Comparison of ENCODE assay signal across 20 cellular contexts in genomic region chr1:38083541-38083940, GRCh38. TPM values are rescaled to one million over a fixed set of nuclear protein-coding genes. Genes with fewer than 3 reads are reported as not detected.
DNase-seq lines count a peak whose midpoint lies in the region; FAIRE-seq and TF ChIP-seq lines count a peak whose summit lies in the region.
"Had no signal": no experiment of that assay in that cellular context is flagged by ENCODE, and none has a peak within 500 bp of the region (broad histone marks: within the 10 kb centered on the region; RNA-seq: fewer than 3 reads in every experiment).

No MANE protein-coding gene starts in this region.

- no peak overlapping the region for H3K4me3 Mint-ChIP-seq in Calu3 (ENCODE audit: low read depth, unreplicated experiment)

- no peaks in the 10 kb centered on the region for H3K9me3 Mint-ChIP-seq in Calu3 (ENCODE audit: low read depth, unreplicated experiment)
- H3K9me3 Mint-ChIP-seq: activated naive CD4-positive, alpha-beta T cell treated with anti-CD3 and anti-CD28 coated beads, Interleukin-2, amount 50 U/mL, for 72 hours had no signal

- TF ChIP-seq POLR2A in H1 (IDR thresholded peaks at IDR 0.05; ENCODE audit: control extremely low read depth in 1 of 2, low read depth in 2 of 2, low read length in 2 of 2), result no peak

- H3K4me1 Mint-ChIP-seq in Calu3 (ENCODE audit: low read depth, unreplicated experiment), result no peaks in the 10 kb centered on the region

- no TSS peak for BruUV-seq in Calu3 (replicated peaks; lab: Mats Ljungman, UMichigan)

- H3K4me1 ChIP-seq in BE2C, result no peaks in the 10 kb centered on the region
- peaks cover 7 to 25% (median 14%) of the 10 kb centered on the region in 4 experiments for H3K4me1 ChIP-seq in H1 (replicated peaks in 1 of 4; ENCODE audit: control insufficient read depth in 3 of 4, insufficient read depth in 4 of 4, low read length in 3 of 4)
- H3K4me1 ChIP-seq: ascending aorta had no signal

- H3K9ac ChIP-seq in H1 (replicated peaks in 1 of 4; ENCODE audit: extremely low read depth in 1 of 4, low read depth in 3 of 4, low read length in 3 of 4), result peak overlapping the region in 1 of 4 experiments; percentile 19; a peak in 1 of 7 replicates

- H3K36me3 Mint-ChIP-seq in Calu3 (ENCODE audit: insufficient read depth, unreplicated experiment), result no peaks in the 10 kb centered on the region
- H3K36me3 Mint-ChIP-seq: activated naive CD4-positive, alpha-beta T cell treated with anti-CD3 and anti-CD28 coated beads, Interleukin-2, amount 50 U/mL, for 72 hours had no signal

- H3K36me3 ChIP-seq in BE2C (no peaks in the 10 kb centered on the region), H1 (ENCODE audit: control insufficient read depth in 2 of 4, insufficient read depth in 4 of 4, low read length in 3 of 4) (no peaks in the 10 kb centered on the region)
- H3K36me3 ChIP-seq: ascending aorta had no signal

- in situ Hi-C loops in GM13977 (cut with MboI; ENCODE audit: low pct_unique_long_range_greater_than_20kb, low sequenced_read_pairs, unreplicated experiment), result no loop called here

- 72% methylated on average over 7 of the region's 7 CpGs; no CpG with 5 or more reads in 1 of the 2 experiments for WGBS in H1 (ENCODE audit: extremely low coverage in 1 of 2, insufficient coverage in 1 of 2, insufficient read length in 1 of 2, insufficient replicate concordance in 2 of 2, low coverage in 1 of 2, low lambda C conversion rate in 2 of 2, missing lambda C conversion rate in 1 of 2), 2 experiments

- no peak overlapping the region for H3K56ac ChIP-seq in H1 (replicated peaks; ENCODE audit: insufficient read length, low read depth, low read length)

- no peak overlapping the region for H4K5ac ChIP-seq in H1 (ENCODE audit: insufficient read length, low read depth, low read length)

- no peak overlapping the region for H4K8ac ChIP-seq in H1 (ENCODE audit: extremely low read depth, insufficient read depth, low read length)

- H3K27ac Mint-ChIP-seq in Calu3 (ENCODE audit: unreplicated experiment), result no peak overlapping the region
- H3K27ac Mint-ChIP-seq: activated naive CD4-positive, alpha-beta T cell treated with anti-CD3 and anti-CD28 coated beads, Interleukin-2, amount 50 U/mL, for 72 hours had no signal

- intact Hi-C loops in Calu3 (cut with micrococcal nuclease; ENCODE audit: unreplicated experiment), result no loop called here

- POLR2A ChIA-PET in H1 (lab: Charles Lee; ENCODE audit: partially characterized antibody), result interaction anchor here (1.0 kb wide), 1 partner anchor 14 kb away, joined by 4 read pairs; no protein-coding TSS in a partner anchor

- no peak overlapping the region for H3K18ac ChIP-seq in H1 (ENCODE audit: extremely low read depth, low read length)

- no peaks in the 10 kb centered on the region; the same call in 1 of the 2 replicates for H3K79me1 ChIP-seq in H1 (ENCODE audit: low read depth, low read length)

- H2AK5ac ChIP-seq in H1 (ENCODE audit: low read depth, low read length), result no peak overlapping the region

- H2BK120ac ChIP-seq in H1 (replicated peaks; ENCODE audit: low read depth, low read length), result no peak overlapping the region

- H3K27ac ChIP-seq in H1 (ENCODE audit: low read depth, low read length), result no peak overlapping the region
- H3K27ac ChIP-seq: ascending aorta had no signal

- no peaks in the 10 kb centered on the region for H3K9me3 ChIP-seq in BE2C
- H3K9me3 ChIP-seq in H1 (ENCODE audit: insufficient read depth in 2 of 2, low read depth in 1 of 2, low read length in 1 of 2), result no peaks in the 10 kb centered on the region
- H3K9me3 ChIP-seq: ascending aorta had no signal

- CTCF ChIA-PET in H1 (lab: Charles Lee; ENCODE audit: partially characterized antibody) (interaction anchor here (0.5 to 6.4 kb wide), 7 partner anchors 11 to 462 kb away, joined by 3 to 39 read pairs (median 3); no protein-coding TSS in a partner anchor), Calu3 (lab: Charles Lee) (no interaction called here)

- TF ChIP-seq CTCF in BE2C (IDR thresholded peaks at IDR 0.05; ENCODE audit: low read depth, low read length) (no peak), H1 (IDR thresholded peaks at IDR 0.05; ENCODE audit: control extremely low read depth in 1 of 3, insufficient read depth in 1 of 3, low read depth in 1 of 3, low read length in 3 of 3) (no peak), GM13977 (IDR thresholded peaks at IDR 0.05; ENCODE audit: extremely low read depth, insufficient read depth, missing control alignments) (no peak), Calu3 (IDR thresholded peaks at IDR 0.05; ENCODE audit: unreplicated experiment) (no peak)

- H3K79me2 ChIP-seq in H1 (ENCODE audit: control insufficient read depth in 1 of 2, insufficient read depth in 2 of 2, low read length in 2 of 2), result no peaks in the 10 kb centered on the region; a peak in 1 of 4 replicates

- no peak for TF ChIP-seq EP300 in H1 (IDR thresholded peaks at IDR 0.05; ENCODE audit: borderline replicate concordance in 1 of 2, low read depth in 2 of 2, low read length in 2 of 2)

- no peak overlapping the region for H2BK15ac ChIP-seq in H1 (ENCODE audit: low read length)

- no peaks in the 10 kb centered on the region for H3K23me2 ChIP-seq in H1 (ENCODE audit: low read depth, low read length)

- no peak overlapping the region for H3K4me3 ChIP-seq in BE2C (ENCODE audit: low read depth, low read length)
- no peak overlapping the region for H3K4me3 ChIP-seq in H1 (ENCODE audit: extremely low read depth in 1 of 4, insufficient read depth in 2 of 4, low read depth in 3 of 4, low read length in 4 of 4)
- H3K4me3 ChIP-seq: ascending aorta, K562 had no signal

- H3K14ac ChIP-seq in H1 (ENCODE audit: insufficient read length), result no peak overlapping the region

- H2BK5ac ChIP-seq in H1 (ENCODE audit: low read depth, low read length), result no peak overlapping the region

- TF ChIP-seq RAD21 in H1 (IDR thresholded peaks at IDR 0.05 in 1 of 2, conservative IDR thresholded peaks at IDR 0.05 in 1 of 2; ENCODE audit: low read depth in 2 of 2, low read length in 2 of 2), result no peak

- H2BK12ac ChIP-seq in H1 (ENCODE audit: low read depth, low read length), result peak overlapping the region; percentile 1

- H2AFZ ChIP-seq in H1 (ENCODE audit: low read length), result no peak overlapping the region

- peaks cover 0 to 3% of the 10 kb centered on the region in 2 experiments for H4K20me1 ChIP-seq in H1 (replicated peaks in 1 of 2; ENCODE audit: control insufficient read depth in 1 of 2, insufficient read depth in 2 of 2, low read length in 2 of 2)

- peak overlapping the region in 1 of 2 experiments; percentile 19; a peak in 1 of 4 replicates for H3K4me2 ChIP-seq in H1 (ENCODE audit: insufficient read depth in 1 of 2, low read depth in 2 of 2, low read length in 2 of 2)

- no peak overlapping the region for H2BK20ac ChIP-seq in H1 (ENCODE audit: low read length)

- H3K4ac ChIP-seq in H1 (replicated peaks; ENCODE audit: insufficient read length, low read depth, low read length), result no peak overlapping the region

- H3K27me3 Mint-ChIP-seq in Calu3 (ENCODE audit: unreplicated experiment), result peaks cover 68% of the 10 kb centered on the region

- H3K27me3 ChIP-seq in BE2C (no peaks in the 10 kb centered on the region), H1 (replicated peaks in 1 of 4; ENCODE audit: control insufficient read depth in 3 of 4, extremely low read depth in 1 of 4, insufficient read depth in 3 of 4, low read length in 3 of 4) (no peaks in the 10 kb centered on the region; a peak in 1 of 7 replicates)
- H3K27me3 ChIP-seq: ascending aorta had no signal

- no peak overlapping the region for H3K23ac ChIP-seq in H1 (ENCODE audit: insufficient read length)

- DNase-seq in BE2C (peak; percentile 23), NCI-H1694 (lab: John Stamatoyannopoulos, UW) (peak; percentile 25), NCI-H526 (lab: John Stamatoyannopoulos, UW) (peak; percentile 72 to 94), H1 (ENCODE audit: low read depth in 1 of 2, low spot score in 2 of 2) (no peak), GM13977 (ENCODE audit: low spot score) (no peak), DMS153 treated with DMSO at 0.1 percent for 48 hours (lab: John Stamatoyannopoulos, UW; ENCODE audit: unreplicated experiment) (no peak), Calu3 (no peak), LoVo (ENCODE audit: low spot score) (no peak)
- DNase-seq: 8988T; cerebellar nuclear complex; effector CD4-positive, alpha-beta T cell; erythroblast; foreskin melanocyte; mammary epithelial cell; NCI-H226; occipital lobe had no signal

- no peak for FAIRE-seq in H1 (lab: Jason Lieb, UNC)
- FAIRE-seq: K562 had no signal

- no peak overlapping the region for H4K91ac ChIP-seq in H1 (replicated peaks; ENCODE audit: insufficient read length, low read length)

TF ChIP-seq in H1, 55 proteins besides CTCF, POLR2A, EP300 and RAD21:
- TF ChIP-seq RNF2 (IDR thresholded peaks at IDR 0.05; ENCODE audit: borderline replicate concordance, low read depth, low read length, missing control alignments, poor library complexity, severe bottlenecking), result no peak
- no peak for TF ChIP-seq YY1 (IDR thresholded peaks at IDR 0.05; ENCODE audit: low read depth, low read length)
- no peak for TF ChIP-seq EGR1 (IDR thresholded peaks at IDR 0.05; ENCODE audit: borderline replicate concordance, low read depth, low read length)
- TF ChIP-seq PHF8 (conservative IDR thresholded peaks at IDR 0.05; ENCODE audit: low read depth, low read length), result no peak
- no peak for TF ChIP-seq CHD1 (IDR thresholded peaks at IDR 0.05; ENCODE audit: low read depth, low read length)
- TF ChIP-seq CTBP2 (IDR thresholded peaks at IDR 0.05; ENCODE audit: borderline replicate concordance, insufficient read depth, insufficient read length, low read length), result no peak
- TF ChIP-seq SUZ12 (IDR thresholded peaks at IDR 0.05; ENCODE audit: low read length), result no peak
- no peak for TF ChIP-seq TBP (IDR thresholded peaks at IDR 0.05; ENCODE audit: low read depth, low read length)
- no peak for TF ChIP-seq RXRA (IDR thresholded peaks at IDR 0.05; ENCODE audit: insufficient read depth, low read depth, low read length)
- TF ChIP-seq KDM1A (IDR thresholded peaks at IDR 0.05; ENCODE audit: borderline replicate concordance, low read length), result no peak

RNA-seq across cellular contexts. Expression of gene POU3F1, which starts 36.9 kb away (rescaled TPM):
- polyA plus RNA-seq in BE2C (2012; ENCODE audit: insufficient read depth, insufficient read length, low read depth), result 0.91 TPM
- total RNA-seq in H1 (2021; fragmentation: NEBNext Ultra II Directional; extraction: Animal tissue kit (Norgen Biotek cat#: 25700)), result 10.8 and 11.6 TPM in 2 replicates
- 4.2 and 7.1 TPM in 2 replicates for polyA plus RNA-seq in H1 (2011; rRNA removed)
- 3.5 TPM for polyA plus RNA-seq in H1 (2011; cell fraction: cytosol; rRNA removed)
- 4.9 TPM for polyA plus RNA-seq in H1 (2011; cell fraction: nucleus; rRNA removed)
- 4.0 to 6.8 TPM (median 6.4 TPM) in 4 replicates for polyA plus RNA-seq in H1 (2012, experiment 1 of 2)
- 4.1 TPM for polyA plus RNA-seq in H1 (2012, experiment 2 of 2)
- polyA plus RNA-seq in H1 (2013, experiment 1 of 2), result 15.0 TPM
- polyA plus RNA-seq in H1 (2013, experiment 2 of 2), result 15.5 TPM
- 0.95 and 1.5 TPM in 2 replicates for polyA minus RNA-seq in H1 (2011; rRNA and poly(A)+ RNA removed)
- 6.5 TPM for polyA minus RNA-seq in H1 (2011; cell fraction: cytosol; rRNA and poly(A)+ RNA removed)
- polyA minus RNA-seq in H1 (2011; cell fraction: nucleus; rRNA and poly(A)+ RNA removed), result 7.7 TPM
- total RNA-seq in Calu3 (2022), result not detected in 2 replicates
- total RNA-seq: activated naive CD4-positive, alpha-beta T cell treated with anti-CD3 and anti-CD28 coated beads, Interleukin-2, amount 50 U/mL, for 72 hours; ascending aorta; G401 had no signal
- polyA plus RNA-seq: K562 had no signal

Comparison
In these comparisons a context has a peak if more than half of its experiments do, and no peak if none do; other contexts are left out.
1. DNase-seq: peak in BE2C (single experiment), NCI-H1694 (single experiment) and NCI-H526 (2 of 2); none in H1 (0 of 2), GM13977 (single experiment), DMS153 treated with DMSO at 0.1 percent for 48 hours (single experiment), Calu3 (single experiment) and LoVo (single experiment).
2. RNA of gene POU3F1, which starts 36.9 kb away (total RNA-seq): 10.8 to 11.6 TPM in H1; not detected in Calu3; every median in the first group is over 10 times any median in the second.